In the genomic region with DNA sequence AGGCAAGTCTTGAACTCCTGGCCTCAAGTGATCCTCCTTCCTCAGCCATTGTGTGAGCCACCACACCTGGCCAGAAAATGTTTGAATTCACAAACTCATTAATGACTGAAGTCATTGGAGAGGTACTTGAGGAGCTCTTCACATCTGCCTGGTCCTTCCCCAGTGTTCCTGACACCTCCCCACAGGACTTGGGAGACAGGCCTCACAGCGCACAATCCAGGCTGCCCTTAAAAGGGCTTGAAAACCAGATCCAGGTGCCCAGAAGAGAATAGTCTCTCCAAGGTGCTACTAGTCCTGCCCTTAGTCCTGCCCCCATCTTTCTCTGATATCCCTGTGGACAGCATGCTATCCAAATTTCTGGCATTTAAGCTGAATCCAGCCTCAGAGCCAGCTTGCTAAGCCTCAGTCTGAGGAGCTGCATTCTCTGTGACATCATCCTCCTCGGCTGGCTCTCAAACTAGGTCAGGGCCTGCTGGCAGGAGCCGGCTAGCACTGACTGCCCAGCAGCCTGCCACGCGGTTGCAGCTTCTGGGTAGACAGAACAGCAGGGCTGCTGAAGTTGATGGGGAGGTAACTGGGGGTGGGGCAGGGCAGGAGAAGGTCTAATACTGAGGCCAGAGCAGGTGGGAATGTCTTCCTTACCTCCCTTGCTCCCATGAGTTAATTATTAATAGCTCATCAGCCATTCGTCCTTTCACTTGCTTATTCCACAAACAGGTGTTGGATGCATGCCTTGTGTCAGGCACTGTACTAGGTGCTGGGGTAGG, we compare ENCODE assay signal across 10 cellular contexts. TPM values are rescaled to one million over a fixed set of nuclear protein-coding genes. Genes with fewer than 3 reads are reported as not detected.
DNase-seq lines count a peak whose midpoint lies in the region; ATAC-seq and TF ChIP-seq lines count a peak whose summit lies in the region.
"Had no signal": no experiment of that assay in that cellular context is flagged by ENCODE, and none has a peak within 500 bp of the region (broad histone marks: within the 10 kb centered on the region; RNA-seq: fewer than 3 reads in every experiment).

No MANE protein-coding gene starts in this region.

- no peak overlapping the region for H2AFZ ChIP-seq in neural progenitor cell (replicated peaks)

- peaks cover 6% of the 10 kb centered on the region for H3K9me3 Mint-ChIP-seq in neural progenitor cell

- no peak overlapping the region for H3K27ac ChIP-seq in neural progenitor cell

- in situ Hi-C loops in KBM-7 (cut with MboI; ENCODE audit: low pct_unique_long_range_greater_than_20kb, low sequenced_read_pairs) = no loop called here

- no peaks in the 10 kb centered on the region for H3K79me2 ChIP-seq in neural progenitor cell (ENCODE audit: low read depth)

- no peak overlapping the region for H3K4me3 Mint-ChIP-seq in neural progenitor cell
- H3K4me3 Mint-ChIP-seq: CD14-positive monocyte had no signal

- no peaks in the 10 kb centered on the region for H3K9me3 ChIP-seq in neural progenitor cell (ENCODE audit: low read depth)

- H3K4me2 ChIP-seq in neural progenitor cell = no peak overlapping the region

- H3F3A ChIP-seq in neural progenitor cell (ENCODE audit: low read depth) = no peaks in the 10 kb centered on the region

- H3K27ac Mint-ChIP-seq in neural progenitor cell = no peak overlapping the region

- ATAC-seq in GM21360 (IDR thresholded peaks at IDR 0.05; ENCODE audit: unreplicated experiment) = no peak

- H3K36me3 Mint-ChIP-seq in neural progenitor cell = no peaks in the 10 kb centered on the region
- H3K36me3 Mint-ChIP-seq: CD14-positive monocyte had no signal

- DNase-seq in AG20443 (ENCODE audit: low spot score) (peak; percentile 93), NCI-H2107 (lab: John Stamatoyannopoulos, UW) (peak; percentile 35), fibroblast of mammary gland (ENCODE audit: low read depth) (peak; percentile 35), neural progenitor cell (ENCODE audit: low spot score) (peak; percentile 50), OCI-M1 (lab: John Stamatoyannopoulos, UW) (no peak), HPDE6-E6E7 (ENCODE audit: extremely low spot score) (no peak), KBM-7 (no peak)
- DNase-seq: activated naive CD4-positive, alpha-beta T cell treated with Interleukin-2 at 50 U/mL for 16 hours had no signal

- no peaks in the 10 kb centered on the region for H3K36me3 ChIP-seq in neural progenitor cell

- no peaks in the 10 kb centered on the region for H4K20me1 ChIP-seq in neural progenitor cell (ENCODE audit: low read depth)

- H3K27me3 ChIP-seq in neural progenitor cell = no peaks in the 10 kb centered on the region

- no peak overlapping the region for H3K9ac ChIP-seq in neural progenitor cell

- peaks cover 25% of the 10 kb centered on the region for H3K4me1 Mint-ChIP-seq in neural progenitor cell

- TF ChIP-seq CTCF in fibroblast of mammary gland (conservative IDR thresholded peaks at IDR 0.05; ENCODE audit: control insufficient read depth, insufficient read depth, low read depth, low read length) (no peak), neural progenitor cell (IDR thresholded peaks at IDR 0.05) (no peak)

- H3K27me3 Mint-ChIP-seq in neural progenitor cell (ENCODE audit: insufficient read depth, low read depth) = peaks cover 13% of the 10 kb centered on the region

- peaks cover 5% of the 10 kb centered on the region for H3K4me1 ChIP-seq in neural progenitor cell

- H3K4me3 ChIP-seq in fibroblast of mammary gland (ENCODE audit: control insufficient read depth, low read depth, low read length) (no peak overlapping the region), neural progenitor cell (no peak overlapping the region)

RNA-seq across cellular contexts. Expression of a gene that starts 35.3 kb away (rescaled TPM):
- 19.5 and 27.4 TPM in 2 replicates for total RNA-seq in neural progenitor cell (ENCODE audit: low replicate concordance)

Comparison
In these comparisons a context has a peak if more than half of its experiments do, and no peak if none do; other contexts are left out.
1. DNase-seq: peak in AG20443 (single experiment), NCI-H2107 (single experiment), fibroblast of mammary gland (single experiment) and neural progenitor cell (single experiment); none in OCI-M1 (single experiment), HPDE6-E6E7 (single experiment) and KBM-7 (single experiment).